8 cellular contexts compared by ENCODE assay signal in genomic region chr15:45162771-45163507, GRCh38. TPM values are rescaled to one million over a fixed set of nuclear protein-coding genes. Genes with fewer than 3 reads are reported as not detected.
DNase-seq lines count a peak whose midpoint lies in the region; ATAC-seq and TF ChIP-seq lines count a peak whose summit lies in the region.

No MANE protein-coding gene starts in this region.

- H3K36me3 ChIP-seq in left lung, result no peaks in the 10 kb centered on the region

- H3K9me3 Mint-ChIP-seq in activated CD4-positive, alpha-beta T cell treated with anti-CD3 and anti-CD28 coated beads, Interleukin-2, amount 10 ng/mL, durations not matched to agents 24 days and 14 days, result no peaks in the 10 kb centered on the region

- no peaks in the 10 kb centered on the region for H3K27me3 Mint-ChIP-seq in activated CD4-positive, alpha-beta T cell treated with anti-CD3 and anti-CD28 coated beads, Interleukin-2, amount 10 ng/mL, durations not matched to agents 24 days and 14 days

- ATAC-seq in HG02938 (IDR thresholded peaks at IDR 0.05; ENCODE audit: unreplicated experiment), result peak; percentile 40
- peak; percentile 62 for ATAC-seq in left lung
- no peak for ATAC-seq in GM21529 (IDR thresholded peaks at IDR 0.05; ENCODE audit: unreplicated experiment)

- H3K4me1 Mint-ChIP-seq in activated CD4-positive, alpha-beta T cell treated with anti-CD3 and anti-CD28 coated beads, Interleukin-2, amount 10 ng/mL, durations not matched to agents 24 days and 14 days, result peaks cover 28% of the 10 kb centered on the region

- peak overlapping the region; percentile 10 to 50 for H3K27ac ChIP-seq in left lung

- H3K9me3 ChIP-seq in left lung, result no peaks in the 10 kb centered on the region

- no peaks in the 10 kb centered on the region for H3K36me3 Mint-ChIP-seq in activated CD4-positive, alpha-beta T cell treated with anti-CD3 and anti-CD28 coated beads, Interleukin-2, amount 10 ng/mL, durations not matched to agents 24 days and 14 days (ENCODE audit: low read depth)

- DNase-seq in DMS79 treated with DMSO at 0.1 percent for 48 hours (lab: John Stamatoyannopoulos, UW) (peak; percentile 10), NCI-H524 (lab: John Stamatoyannopoulos, UW) (peak; percentile 93 to 98), dedifferentiated amniotic fluid mesenchymal stem cell (ENCODE audit: extremely low spot score) (peak; percentile 71), left lung (peak; percentile 77 to 85)
- DNase-seq in activated CD4-positive, alpha-beta T cell treated with anti-CD3 and anti-CD28 coated beads, Interleukin-2, amount 10 ng/mL, durations not matched to agents 24 days and 14 days, result peak; percentile 90
- DNase-seq in stimulated activated CD4-positive, alpha-beta T cell treated with anti-CD3 and anti-CD28 coated beads, Interleukin-4, amount 100 ng/mL, for 48 hours (ENCODE audit: low read depth in 2 of 2), result peak; percentile 50 to 54

- H3K27ac Mint-ChIP-seq in activated CD4-positive, alpha-beta T cell treated with anti-CD3 and anti-CD28 coated beads, Interleukin-2, amount 10 ng/mL, durations not matched to agents 24 days and 14 days, result no peak overlapping the region

- intact Hi-C loops in activated CD4-positive, alpha-beta T cell treated with anti-CD3 and anti-CD28 coated beads, Interleukin-2, amount 10 ng/mL, durations not matched to agents 24 days and 14 days (cut with micrococcal nuclease), result loop anchor here (1.0 kb wide), 2 partner anchors 35 to 236 kb away; no protein-coding TSS in a partner anchor
- intact Hi-C loops in left lung (cut with DNase I), result loop anchor here in 1 of 2 donors (10.0 kb wide), 1 partner anchor 232 kb away; no protein-coding TSS in a partner anchor

- no peaks in the 10 kb centered on the region for H3K27me3 ChIP-seq in left lung

- peak; percentile 74 to 84 for TF ChIP-seq CTCF in left lung (IDR thresholded peaks at IDR 0.05)

- H3K4me3 Mint-ChIP-seq in activated CD4-positive, alpha-beta T cell treated with anti-CD3 and anti-CD28 coated beads, Interleukin-2, amount 10 ng/mL, durations not matched to agents 24 days and 14 days, result no peak overlapping the region

- no peak overlapping the region for H3K4me3 ChIP-seq in left lung

- peaks cover 15 to 35% of the 10 kb centered on the region in 2 donors for H3K4me1 ChIP-seq in left lung

RNA-seq across cellular contexts. Expression of gene SHF, which starts 24.8 kb away (rescaled TPM):
- total RNA-seq in activated CD4-positive, alpha-beta T cell treated with anti-CD3 and anti-CD28 coated beads, Interleukin-2, amount 10 ng/mL, durations not matched to agents 24 days and 14 days, result 14.4 and 16.1 TPM in 2 replicates
- 1 to 10 TPM; 5.5 to 7.7 TPM for total RNA-seq in left lung

RNA-seq across cellular contexts. Expression of gene DUOX1, which starts 33.1 kb away (rescaled TPM):
- total RNA-seq in activated CD4-positive, alpha-beta T cell treated with anti-CD3 and anti-CD28 coated beads, Interleukin-2, amount 10 ng/mL, durations not matched to agents 24 days and 14 days, result 0.02 and 0.14 TPM in 2 replicates
- total RNA-seq in left lung, result 100 to 1,000 TPM; 198 to 265 TPM

RNA-seq across cellular contexts. Expression of gene DUOXA1, which starts 33.3 kb away (rescaled TPM):
- not detected in 2 replicates for total RNA-seq in activated CD4-positive, alpha-beta T cell treated with anti-CD3 and anti-CD28 coated beads, Interleukin-2, amount 10 ng/mL, durations not matched to agents 24 days and 14 days
- total RNA-seq in left lung, result 100 to 1,000 TPM in 1 of 2 donors, 10 to 100 TPM in 1; 96.7 to 135 TPM

RNA-seq across cellular contexts. Expression of gene DUOXA2, which starts 48.8 kb away (rescaled TPM):
- not detected in 2 replicates for total RNA-seq in activated CD4-positive, alpha-beta T cell treated with anti-CD3 and anti-CD28 coated beads, Interleukin-2, amount 10 ng/mL, durations not matched to agents 24 days and 14 days
- not detected for total RNA-seq in left lung

RNA-seq across cellular contexts. Expression of gene DUOX2, which starts 49.0 kb away (rescaled TPM):
- 0.05 TPM in 1 of 2 replicates, not detected in the other for total RNA-seq in activated CD4-positive, alpha-beta T cell treated with anti-CD3 and anti-CD28 coated beads, Interleukin-2, amount 10 ng/mL, durations not matched to agents 24 days and 14 days
- total RNA-seq in left lung, result 1 to 10 TPM; 2.0 to 2.7 TPM

Comparison
In these comparisons a context has a peak if more than half of its experiments do, and no peak if none do; other contexts are left out.
1. DNase-seq: peak in every context shown above with its lines; median percentile 96 in NCI-H524; 90 in activated CD4-positive, alpha-beta T cell treated with anti-CD3 and anti-CD28 coated beads, Interleukin-2, amount 10 ng/mL, durations not matched to agents 24 days and 14 days; 81 in left lung; 71 in dedifferentiated amniotic fluid mesenchymal stem cell; 52 in stimulated activated CD4-positive, alpha-beta T cell treated with anti-CD3 and anti-CD28 coated beads, Interleukin-4, amount 100 ng/mL, for 48 hours; 10 in DMS79 treated with DMSO at 0.1 percent for 48 hours.
2. RNA of gene DUOX1, which starts 33.1 kb away (total RNA-seq): 198 to 265 TPM in left lung; 0.02 to 0.14 TPM in activated CD4-positive, alpha-beta T cell treated with anti-CD3 and anti-CD28 coated beads, Interleukin-2, amount 10 ng/mL, durations not matched to agents 24 days and 14 days; every median in the first group is over 100 times any median in the second.
3. RNA of gene DUOXA1, which starts 33.3 kb away (total RNA-seq): 96.7 to 135 TPM in left lung; not detected in activated CD4-positive, alpha-beta T cell treated with anti-CD3 and anti-CD28 coated beads, Interleukin-2, amount 10 ng/mL, durations not matched to agents 24 days and 14 days; every median in the first group is over 10 times any median in the second.